In the genomic region with DNA sequence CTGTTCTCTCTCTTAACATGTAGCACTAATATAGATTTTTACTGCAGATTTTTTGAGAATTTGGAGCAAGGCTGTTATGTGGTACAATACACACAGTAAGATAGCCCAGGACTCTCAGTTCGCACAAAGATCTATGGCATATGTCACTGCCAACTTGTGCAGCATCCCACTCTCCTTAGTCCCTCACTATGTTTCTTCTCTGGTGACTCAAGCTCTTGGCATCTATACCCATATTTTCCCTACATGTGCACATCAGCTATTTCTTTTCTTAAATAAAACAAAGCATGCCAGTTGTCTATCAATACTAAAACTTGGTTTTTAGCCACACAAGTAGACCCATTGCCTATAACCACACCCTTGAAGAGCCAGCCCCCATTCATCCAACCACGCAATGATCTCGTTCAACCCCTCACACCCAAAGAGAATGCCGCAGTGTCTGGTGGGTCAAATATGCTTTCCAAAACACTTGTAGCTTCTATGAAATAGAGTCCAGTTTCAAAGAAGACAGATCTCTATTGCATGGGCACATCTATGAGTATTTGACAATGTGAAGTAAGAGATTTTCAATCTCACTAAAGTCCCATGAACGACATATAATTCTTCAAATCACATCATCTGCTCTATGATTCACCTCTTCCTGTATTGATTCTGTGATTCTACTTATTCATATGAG, we compare ENCODE assay signal across 17 cellular contexts. TPM values are rescaled to one million over a fixed set of nuclear protein-coding genes. Genes with fewer than 3 reads are reported as not detected.
DNase-seq lines count a peak whose midpoint lies in the region; ATAC-seq, FAIRE-seq and TF ChIP-seq lines count a peak whose summit lies in the region.
"Had no signal": no experiment of that assay in that cellular context is flagged by ENCODE, and none has a peak within 500 bp of the region (broad histone marks: within the 10 kb centered on the region; RNA-seq: fewer than 3 reads in every experiment).

No MANE protein-coding gene starts in this region.

- H3K27me3 Mint-ChIP-seq in natural killer cell treated with Interleukin-12 subunit alpha and Interleukin-12 subunit beta and Interleukin-15 and Interleukin-18, amount 100 ng/mL, for 72 hours: peaks cover 0 to 10% of the 10 kb centered on the region in 2 donors
- H3K27me3 Mint-ChIP-seq in natural killer cell (ENCODE audit: low read depth in 2 of 2): no peaks in the 10 kb centered on the region
- H3K27me3 Mint-ChIP-seq in T-cell: no peaks in the 10 kb centered on the region
- H3K27me3 Mint-ChIP-seq in central memory CD8-positive, alpha-beta T cell: no peaks in the 10 kb centered on the region

- H3K4me1 Mint-ChIP-seq in natural killer cell treated with Interleukin-12 subunit alpha and Interleukin-12 subunit beta and Interleukin-15 and Interleukin-18, amount 100 ng/mL, for 72 hours (ENCODE audit: low read depth in 2 of 2): peaks cover 9 to 30% of the 10 kb centered on the region in 2 donors
- H3K4me1 Mint-ChIP-seq in natural killer cell: peaks cover 6% of the 10 kb centered on the region in 2 donors
- peaks cover 71 to 79% (median 77%) of the 10 kb centered on the region in 3 donors for H3K4me1 Mint-ChIP-seq in T-cell
- H3K4me1 Mint-ChIP-seq in central memory CD8-positive, alpha-beta T cell: peaks cover 38% of the 10 kb centered on the region
- H3K4me1 Mint-ChIP-seq: neural progenitor cell had no signal

- POLR2A ChIA-PET in T-cell (lab: Charles Lee): no interaction called here

- no peaks in the 10 kb centered on the region for H3K9me3 ChIP-seq in suprapubic skin

- H3K4me3 Mint-ChIP-seq in natural killer cell treated with Interleukin-12 subunit alpha and Interleukin-12 subunit beta and Interleukin-15 and Interleukin-18, amount 100 ng/mL, for 72 hours: peak overlapping the region; percentile 23
- no peak overlapping the region for H3K4me3 Mint-ChIP-seq in natural killer cell
- H3K4me3 Mint-ChIP-seq in T-cell: peak overlapping the region; percentile 14 to 28 (median 21)
- H3K4me3 Mint-ChIP-seq in central memory CD8-positive, alpha-beta T cell: peak overlapping the region; percentile 33
- H3K4me3 Mint-ChIP-seq: neural progenitor cell had no signal

- DNase-seq in natural killer cell treated with Interleukin-12 subunit alpha and Interleukin-12 subunit beta and Interleukin-15 and Interleukin-18, amount 100 ng/mL, for 72 hours (ENCODE audit: low spot score): no peak
- DNase-seq in natural killer cell (no peak), T-cell (no peak), urothelium cell line (ENCODE audit: low spot score) (no peak), D341Med (ENCODE audit: low spot score) (no peak), suprapubic skin (ENCODE audit: low spot score in 2 of 2) (no peak), SKM-1 (lab: John Stamatoyannopoulos, UW; ENCODE audit: unreplicated experiment) (no peak)
- no peak for DNase-seq in central memory CD8-positive, alpha-beta T cell (ENCODE audit: low spot score in 2 of 2)
- DNase-seq: Caco-2, hippocampal formation, kidney, mesendoderm, NCI-H1694 had no signal

- H3K4me1 ChIP-seq in suprapubic skin: no peaks in the 10 kb centered on the region
- H3K4me1 ChIP-seq: Caco-2, neural progenitor cell had no signal

- H3K27ac Mint-ChIP-seq in natural killer cell treated with Interleukin-12 subunit alpha and Interleukin-12 subunit beta and Interleukin-15 and Interleukin-18, amount 100 ng/mL, for 72 hours: peak overlapping the region; percentile 42 to 64
- no peak overlapping the region for H3K27ac Mint-ChIP-seq in natural killer cell
- peak overlapping the region; percentile 84 to 99 for H3K27ac Mint-ChIP-seq in T-cell
- peak overlapping the region; percentile 45 for H3K27ac Mint-ChIP-seq in central memory CD8-positive, alpha-beta T cell (ENCODE audit: low read depth)
- H3K27ac Mint-ChIP-seq: neural progenitor cell had no signal

- CTCF ChIA-PET in T-cell (lab: Charles Lee): interaction anchor here in 1 of 2 donors (0.8 kb wide), 1 partner anchor 61 kb away, joined by 3 read pairs; no protein-coding TSS in a partner anchor

- no peak for TF ChIP-seq POLR2A in suprapubic skin (IDR thresholded peaks at IDR 0.05)

- peaks cover 12% of the 10 kb centered on the region for H3K36me3 Mint-ChIP-seq in natural killer cell treated with Interleukin-12 subunit alpha and Interleukin-12 subunit beta and Interleukin-15 and Interleukin-18, amount 100 ng/mL, for 72 hours
- H3K36me3 Mint-ChIP-seq in natural killer cell: no peaks in the 10 kb centered on the region
- H3K36me3 Mint-ChIP-seq in T-cell: peaks cover 3% of the 10 kb centered on the region
- H3K36me3 Mint-ChIP-seq in central memory CD8-positive, alpha-beta T cell (ENCODE audit: insufficient read depth): no peaks in the 10 kb centered on the region
- H3K36me3 Mint-ChIP-seq: neural progenitor cell had no signal

- H3K36me3 ChIP-seq in suprapubic skin: no peaks in the 10 kb centered on the region
- H3K36me3 ChIP-seq: neural progenitor cell had no signal

- TF ChIP-seq EP300 in suprapubic skin (IDR thresholded peaks at IDR 0.05): no peak

- peak; percentile 32 for FAIRE-seq in urothelium cell line (lab: Jason Lieb, UNC)
- FAIRE-seq: endometrium, kidney had no signal

- intact Hi-C loops in natural killer cell (cut with micrococcal nuclease): no loop called here

- H3K27me3 ChIP-seq in suprapubic skin: no peaks in the 10 kb centered on the region
- H3K27me3 ChIP-seq: neural progenitor cell had no signal

- no peak overlapping the region for H3K4me3 ChIP-seq in suprapubic skin
- H3K4me3 ChIP-seq: neural progenitor cell had no signal

- H3K27ac ChIP-seq in suprapubic skin: no peak overlapping the region
- H3K27ac ChIP-seq: neural progenitor cell, VCaP had no signal

- 89% methylated on average over 5 of the region's 5 CpGs for WGBS in suprapubic skin

- no peaks in the 10 kb centered on the region for H3K9me3 Mint-ChIP-seq in natural killer cell treated with Interleukin-12 subunit alpha and Interleukin-12 subunit beta and Interleukin-15 and Interleukin-18, amount 100 ng/mL, for 72 hours
- no peaks in the 10 kb centered on the region for H3K9me3 Mint-ChIP-seq in natural killer cell
- peaks cover 0 to 5% (median 0%) of the 10 kb centered on the region in 3 donors for H3K9me3 Mint-ChIP-seq in T-cell
- H3K9me3 Mint-ChIP-seq in central memory CD8-positive, alpha-beta T cell: no peaks in the 10 kb centered on the region

- TF ChIP-seq CTCF in natural killer cell (IDR thresholded peaks at IDR 0.05) (no peak), suprapubic skin (IDR thresholded peaks at IDR 0.05) (no peak)

- peak in 1 of 2 donors; percentile 64 for ATAC-seq in natural killer cell treated with Interleukin-12 subunit alpha and Interleukin-12 subunit beta and Interleukin-15 and Interleukin-18, amount 100 ng/mL, for 72 hours
- ATAC-seq in natural killer cell (no peak), T-cell (replicated peaks in 1 of 4) (peak in 1 of 4 experiments; percentile 37)
- no peak for ATAC-seq in central memory CD8-positive, alpha-beta T cell (replicated peaks; ENCODE audit: extremely low read depth, poor library complexity, severe bottlenecking)

RNA-seq across cellular contexts. Expression of a gene that starts 18.2 kb away (rescaled TPM):
- total RNA-seq in natural killer cell treated with Interleukin-12 subunit alpha and Interleukin-12 subunit beta and Interleukin-15 and Interleukin-18, amount 100 ng/mL, for 72 hours: 10 to 100 TPM in 1 of 2 donors, 1 to 10 TPM in 1; 2.3 to 21.6 TPM
- total RNA-seq in natural killer cell (10 to 100 TPM; 22.0 to 42.7 (median 30.4) TPM), T-cell (1,000 to 10,000 TPM in 1 of 5 donors, 100 to 1,000 TPM in 4; 691 to 1,106 (median 924) TPM), suprapubic skin (1 to 10 TPM in 3 of 4 donors, under 1 TPM in 1; 0.73 to 7.1 (median 4.2) TPM)
- total RNA-seq: Caco-2, G401 had no signal

Comparison
In these comparisons a context has a peak if more than half of its experiments do, and no peak if none do; other contexts are left out.
1. H3K27ac Mint-ChIP-seq: peak in natural killer cell treated with Interleukin-12 subunit alpha and Interleukin-12 subunit beta and Interleukin-15 and Interleukin-18, amount 100 ng/mL, for 72 hours (2 of 2), T-cell (2 of 2) and central memory CD8-positive, alpha-beta T cell (single experiment); none in natural killer cell (0 of 2).
2. RNA of a gene that starts 18.2 kb away (total RNA-seq): 691 to 1,106 TPM in T-cell; 22.0 to 42.7 TPM in natural killer cell, 2.3 to 21.6 TPM in natural killer cell treated with Interleukin-12 subunit alpha and Interleukin-12 subunit beta and Interleukin-15 and Interleukin-18, amount 100 ng/mL, for 72 hours and 0.73 to 7.1 TPM in suprapubic skin; every median in the first group is over 10 times any median in the second.